In genomic region chr12:96091833-96092232, GRCh38 we compare ENCODE assay signal across 14 cellular contexts. TPM values are rescaled to one million over a fixed set of nuclear protein-coding genes. Genes with fewer than 3 reads are reported as not detected.
DNase-seq lines count a peak whose midpoint lies in the region; ATAC-seq and TF ChIP-seq lines count a peak whose summit lies in the region.
"Had no signal": no experiment of that assay in that cellular context is flagged by ENCODE, and none has a peak within 500 bp of the region (broad histone marks: within the 10 kb centered on the region; RNA-seq: fewer than 3 reads in every experiment).

No MANE protein-coding gene starts in this region.

- ATAC-seq in HG03139 (IDR thresholded peaks at IDR 0.05; ENCODE audit: unreplicated experiment), result no peak

- H3K36me3 ChIP-seq in testis (ENCODE audit: low read depth, missing control alignments), result no peaks in the 10 kb centered on the region
- H3K36me3 ChIP-seq: stomach had no signal

- no peaks in the 10 kb centered on the region for H3K4me1 ChIP-seq in testis

- in situ Hi-C loops in SK-MEL-5 (cut with HindIII; ENCODE audit: low pct_unique_long_range_greater_than_20kb, low sequenced_read_pairs), result no loop called here

- 75 to 89% methylated on average over 1 of the region's 1 CpG for WGBS in testis, 2 donors

- DNase-seq in EH (ENCODE audit: low read depth), result peak; percentile 4
- DNase-seq in HT-29 (ENCODE audit: low spot score), result peak; percentile 58
- DNase-seq in SK-MEL-5 (ENCODE audit: low read depth, low spot score), result peak; percentile 45
- peak; percentile 41 for DNase-seq in iPS-NIHi7 (ENCODE audit: extremely low spot score)
- no peak for DNase-seq in testis
- DNase-seq in 8988T, result no peak
- DNase-seq: activated CD4-positive, alpha-beta T cell treated with anti-CD3 and anti-CD28 coated beads, Interleukin-2, amount 10 ng/mL, durations not matched to agents 7 days and 5 days; activated T-cell treated with anti-CD3 and anti-CD28 coated beads, Interleukin-2, amount 50 U/mL, for 48 hours; cortex of kidney; NCI-H1092 treated with DMSO at 0.1 percent for 48 hours; NCI-H345; occipital lobe; stomach had no signal

- no peaks in the 10 kb centered on the region for H3K9me3 ChIP-seq in testis
- H3K9me3 ChIP-seq: stomach had no signal

- intact Hi-C loops in testis (cut with DNase I; ENCODE audit: low total_unique reads), result no loop called here

- TF ChIP-seq POLR2A in testis (IDR thresholded peaks at IDR 0.05), result no peak

- no peak overlapping the region for H3K27ac ChIP-seq in testis
- H3K27ac ChIP-seq: stomach had no signal

- H3K4me3 ChIP-seq in testis, result no peak overlapping the region
- H3K4me3 ChIP-seq: stomach had no signal

- no peak for TF ChIP-seq CTCF in testis (IDR thresholded peaks at IDR 0.05)

- H3K27me3 ChIP-seq in testis, result no peaks in the 10 kb centered on the region
- H3K27me3 ChIP-seq: stomach had no signal

RNA-seq across cellular contexts. Expression of gene LTA4H, which starts 56.4 kb away (rescaled TPM):
- total RNA-seq in HT-29 (2014; rRNA removed; shearing (Covaris generic)), result 35.0 and 38.2 TPM in 2 replicates
- total RNA-seq in SK-MEL-5 (2014; rRNA removed; shearing (Covaris generic)), result 85.2 and 88.4 TPM in 2 replicates
- polyA plus RNA-seq in SK-MEL-5 (2015; cell fraction: cytosol; rRNA removed), result 56.4 and 62.5 TPM in 2 replicates
- 110 and 112 TPM in 2 replicates for polyA plus RNA-seq in SK-MEL-5 (2015; cell fraction: nucleus; rRNA removed)
- 10 to 100 TPM; 41.5 to 44.4 TPM for total RNA-seq in testis
- 62.5 TPM for polyA plus RNA-seq in testis (ENCODE audit: insufficient read depth, low read depth, low replicate concordance)

Comparison
In these comparisons a context has a peak if more than half of its experiments do, and no peak if none do; other contexts are left out.
1. DNase-seq: peak in EH (single experiment), HT-29 (single experiment), SK-MEL-5 (single experiment) and iPS-NIHi7 (single experiment); none in testis (single experiment) and 8988T (single experiment).